1 cellular context compared by ENCODE assay signal in the genomic region with DNA sequence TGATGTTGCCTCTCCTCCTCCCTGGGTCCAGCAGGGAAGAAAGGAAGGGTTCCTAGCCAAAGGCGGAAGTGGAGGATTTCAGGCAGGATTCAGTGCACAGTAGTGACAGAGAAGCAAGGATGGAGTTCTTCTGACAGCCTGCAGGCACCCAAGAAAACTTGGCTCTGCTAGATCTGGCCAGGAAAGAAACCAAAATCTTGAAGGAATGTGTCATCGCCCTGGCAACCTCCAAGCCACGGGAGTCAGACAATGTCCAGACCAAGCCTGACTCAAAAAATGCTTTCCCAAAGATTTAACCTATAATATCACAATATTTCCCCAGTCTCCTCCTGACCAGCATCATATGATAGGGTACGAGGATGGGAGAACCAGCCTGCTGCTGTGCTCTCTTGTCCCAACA.
A peak's percentile ranks its signal among the peaks of the same experiment; 100 is the strongest.
TF ChIP-seq lines count a peak whose summit lies in the region.

No MANE protein-coding gene starts in this region.

TF ChIP-seq in K562, 482 proteins besides CTCF, POLR2A, EP300 and RAD21:
- TF ChIP-seq MLX (CRISPR knock-in tag; conservative IDR thresholded peaks at IDR 0.05) (no peak), PRMT5 (CRISPR knock-in tag; IDR thresholded peaks at IDR 0.05) (no peak), MIER1 (IDR thresholded peaks at IDR 0.05; ENCODE audit: low read depth) (no peak), ESRRB (CRISPR knock-in tag; IDR thresholded peaks at IDR 0.05; ENCODE audit: borderline replicate concordance) (no peak), SRSF3 (IDR thresholded peaks at IDR 0.05; ENCODE audit: insufficient read depth, low read length) (no peak), RFX1 (IDR thresholded peaks at IDR 0.05) (peak; percentile 21; the same call in 1 of the 2 replicates), SPI1 (IDR thresholded peaks at IDR 0.05; ENCODE audit: borderline replicate concordance, low read depth, low read length) (peak; percentile 8; the same call in 1 of the 2 replicates)
